Comparison of ENCODE assay signal across 8 cellular contexts in genomic region chr15:45036812-45037781, GRCh38. TPM values are rescaled to one million over a fixed set of nuclear protein-coding genes. Genes with fewer than 3 reads are reported as not detected.
DNase-seq lines count a peak whose midpoint lies in the region; ATAC-seq, FAIRE-seq and TF ChIP-seq lines count a peak whose summit lies in the region.
"Not testable (repeated sequence)": the region's sequence is repeated elsewhere in the genome, so short reads cannot be mapped to it uniquely, and the experiment has no call there.

No MANE protein-coding gene starts in this region.

- H3K79me1 ChIP-seq in H1 (ENCODE audit: low read depth, low read length); mesendoderm (ENCODE audit: low read length): not testable (repeated sequence)

- H3K4me1 ChIP-seq in Caco-2; H1 (replicated peaks in 1 of 4; ENCODE audit: control insufficient read depth in 3 of 4, insufficient read depth in 4 of 4, low read length in 3 of 4); mesendoderm (ENCODE audit: control insufficient read depth, low read depth, low read length): not testable (repeated sequence)

- ATAC-seq in GM21576 (IDR thresholded peaks at IDR 0.05; ENCODE audit: unreplicated experiment), result peak; percentile 82

- TF ChIP-seq POLR2A in H1 (IDR thresholded peaks at IDR 0.05; ENCODE audit: control extremely low read depth in 1 of 2, low read depth in 2 of 2, low read length in 2 of 2), result not testable (repeated sequence)

- H2BK15ac ChIP-seq in H1 (ENCODE audit: low read length); mesendoderm (replicated peaks; ENCODE audit: low read depth): not testable (repeated sequence)

- H3K36me3 ChIP-seq in Caco-2 (ENCODE audit: control insufficient read depth, insufficient read depth, low read length); H1 (ENCODE audit: control insufficient read depth in 2 of 4, insufficient read depth in 4 of 4, low read length in 3 of 4); mesendoderm (ENCODE audit: control insufficient read depth, insufficient read depth, low read length): not testable (repeated sequence)

- peaks cover 12% of the 10 kb centered on the region for H3K4me1 Mint-ChIP-seq in Caco-2 (ENCODE audit: low read depth, unreplicated experiment)

- TF ChIP-seq EP300 in H1 (IDR thresholded peaks at IDR 0.05; ENCODE audit: borderline replicate concordance in 1 of 2, low read depth in 2 of 2, low read length in 2 of 2), result not testable (repeated sequence)

- not testable (repeated sequence) for H3K27me3 Mint-ChIP-seq in Caco-2 (ENCODE audit: insufficient read depth, unreplicated experiment)

- not testable (repeated sequence) for H3K4me3 ChIP-seq in Caco-2 (ENCODE audit: low read depth, low read length); H1 (ENCODE audit: extremely low read depth in 1 of 4, insufficient read depth in 2 of 4, low read depth in 3 of 4, low read length in 4 of 4); mesendoderm (ENCODE audit: low read length)

- CTCF ChIA-PET in Caco-2 (lab: Charles Lee), result interaction anchor here (0.6 to 2.7 kb wide), 9 partner anchors 12 to 299 kb away, joined by 3 to 23 read pairs (median 3); partner anchors contain the start of gene SORD
- CTCF ChIA-PET in H1 (lab: Charles Lee; ENCODE audit: partially characterized antibody), result interaction anchor here (0.5 to 5.4 kb wide), 26 partner anchors 8 to 342 kb away, joined by 3 to 36 read pairs (median 4); partner anchors contain the start of gene SORD

- peak overlapping the region; percentile 31 for H3K4me3 Mint-ChIP-seq in Caco-2 (ENCODE audit: unreplicated experiment)

- H3K18ac ChIP-seq in H1 (ENCODE audit: extremely low read depth, low read length); mesendoderm (ENCODE audit: low read length): not testable (repeated sequence)

- intact Hi-C loops in Caco-2 (cut with micrococcal nuclease; ENCODE audit: unreplicated experiment), result loop anchor here (2.0 kb wide), 1 partner anchor 68 kb away; no protein-coding TSS in a partner anchor

- H4K8ac ChIP-seq in H1 (ENCODE audit: extremely low read depth, insufficient read depth, low read length); mesendoderm (ENCODE audit: low read depth, low read length): not testable (repeated sequence)

- not testable (repeated sequence) for H2AFZ ChIP-seq in H1 (ENCODE audit: low read length)

- TF ChIP-seq CTCF in Caco-2 (IDR thresholded peaks at IDR 0.05; ENCODE audit: insufficient read depth in 1 of 2, low read depth in 1 of 2, low read length in 1 of 2, severe bottlenecking in 1 of 2, unreplicated experiment in 1 of 2) (peak; percentile 88), H1 (IDR thresholded peaks at IDR 0.05; ENCODE audit: control extremely low read depth in 1 of 3, insufficient read depth in 1 of 3, low read depth in 1 of 3, low read length in 3 of 3) (peak; percentile 85 to 95 (median 89))

- peaks cover 17% of the 10 kb centered on the region for H3K36me3 Mint-ChIP-seq in Caco-2 (ENCODE audit: insufficient read depth, unreplicated experiment)

- not testable (repeated sequence) for H4K20me1 ChIP-seq in H1 (replicated peaks in 1 of 2; ENCODE audit: control insufficient read depth in 1 of 2, insufficient read depth in 2 of 2, low read length in 2 of 2)

- not testable (repeated sequence) for H4K5ac ChIP-seq in H1 (ENCODE audit: insufficient read length, low read depth, low read length); mesendoderm (ENCODE audit: low read length)

- H3K9me3 Mint-ChIP-seq in Caco-2 (ENCODE audit: unreplicated experiment), result not testable (repeated sequence)

- H2AK5ac ChIP-seq in H1 (ENCODE audit: low read depth, low read length); mesendoderm (ENCODE audit: low read length): not testable (repeated sequence)

- not testable (repeated sequence) for H2BK20ac ChIP-seq in H1 (ENCODE audit: low read length)

- TF ChIP-seq RAD21 in H1 (IDR thresholded peaks at IDR 0.05 in 1 of 2, conservative IDR thresholded peaks at IDR 0.05 in 1 of 2; ENCODE audit: low read depth in 2 of 2, low read length in 2 of 2), result peak; percentile 88 to 91

- H3K4me2 ChIP-seq in H1 (ENCODE audit: insufficient read depth in 1 of 2, low read depth in 2 of 2, low read length in 2 of 2); mesendoderm (ENCODE audit: low read length): not testable (repeated sequence)

- H3K27ac Mint-ChIP-seq in Caco-2 (ENCODE audit: unreplicated experiment), result not testable (repeated sequence)

- POLR2A ChIA-PET in Caco-2 (lab: Charles Lee) (interaction anchor here (0.6 to 0.7 kb wide), 2 partner anchors 11 to 21 kb away, joined by 5 read pairs; no protein-coding TSS in a partner anchor), H1 (lab: Charles Lee; ENCODE audit: partially characterized antibody) (interaction anchor here (0.8 to 1.0 kb wide), 2 partner anchors 14 to 70 kb away, joined by 3 read pairs; partner anchors contain the start of gene SORD)

- not testable (repeated sequence) for H3K79me2 ChIP-seq in H1 (ENCODE audit: control insufficient read depth in 1 of 2, insufficient read depth in 2 of 2, low read length in 2 of 2); mesendoderm (ENCODE audit: control insufficient read depth, insufficient read depth, low read length)

- not testable (repeated sequence) for H3K27me3 ChIP-seq in Caco-2 (replicated peaks; ENCODE audit: control insufficient read depth, insufficient read depth, low read length); H1 (replicated peaks in 1 of 4; ENCODE audit: control insufficient read depth in 3 of 4, extremely low read depth in 1 of 4, insufficient read depth in 3 of 4, low read length in 3 of 4); mesendoderm (ENCODE audit: insufficient read depth, low read length, poor library complexity)

- DNase-seq in Caco-2 (peak; percentile 85 to 90), Kasumi-1 (lab: John Stamatoyannopoulos, UW) (peak; percentile 33 to 38), OCI-M1 (lab: John Stamatoyannopoulos, UW) (peak; percentile 79), H1 (ENCODE audit: low read depth in 1 of 2, low spot score in 2 of 2) (peak in 1 of 2 experiments; percentile 79), mesendoderm (peak; percentile 65)
- DNase-seq in activated CD8-positive, alpha-beta memory T cell treated with anti-CD3 and anti-CD28 coated beads, Interleukin-2, amount 50 U/mL, for 24 hours (ENCODE audit: extremely low read depth), result peak; percentile 35
- peak; percentile 11 for DNase-seq in stimulated activated CD8-positive, alpha-beta memory T cell treated with anti-CD3 and anti-CD28 coated beads, Interleukin-12 subunit alpha, Interleukin-12 subunit beta, amount 100 ng/mL, for 24 hours (ENCODE audit: extremely low read depth)

- not testable (repeated sequence) for FAIRE-seq in H1 (lab: Jason Lieb, UNC)

- not testable (repeated sequence) for H2BK120ac ChIP-seq in H1 (replicated peaks; ENCODE audit: low read depth, low read length); mesendoderm (ENCODE audit: low read depth, low read length)

- not testable (repeated sequence) for BruUV-seq in Caco-2 (replicated peaks; lab: Mats Ljungman, UMichigan)

- H3K14ac ChIP-seq in H1 (ENCODE audit: insufficient read length), result not testable (repeated sequence)

- not testable (repeated sequence) for H3K9me3 ChIP-seq in Caco-2; H1 (ENCODE audit: insufficient read depth in 2 of 2, low read depth in 1 of 2, low read length in 1 of 2)

- not testable (repeated sequence) for H4K91ac ChIP-seq in H1 (replicated peaks; ENCODE audit: insufficient read length, low read length)

- H2BK5ac ChIP-seq in H1 (ENCODE audit: low read depth, low read length); mesendoderm (ENCODE audit: low read length): not testable (repeated sequence)

- not testable (repeated sequence) for H3K56ac ChIP-seq in H1 (replicated peaks; ENCODE audit: insufficient read length, low read depth, low read length); mesendoderm (ENCODE audit: low read length)

- not testable (repeated sequence) for H3K4ac ChIP-seq in H1 (replicated peaks; ENCODE audit: insufficient read length, low read depth, low read length); mesendoderm (ENCODE audit: low read depth, low read length)

- not testable (repeated sequence) for H3K23ac ChIP-seq in H1 (ENCODE audit: insufficient read length); mesendoderm (ENCODE audit: low read length)

- H3K27ac ChIP-seq in H1 (ENCODE audit: low read depth, low read length); mesendoderm (ENCODE audit: low read depth, low read length): not testable (repeated sequence)

- H3K9ac ChIP-seq in H1 (replicated peaks in 1 of 4; ENCODE audit: extremely low read depth in 1 of 4, low read depth in 3 of 4, low read length in 3 of 4); mesendoderm (ENCODE audit: low read length): not testable (repeated sequence)

- H2BK12ac ChIP-seq in H1 (ENCODE audit: low read depth, low read length), result not testable (repeated sequence)

- 63% methylated on average over 6 of the region's 6 CpGs; no CpG with 5 or more reads in 1 of the 2 experiments for WGBS in H1 (ENCODE audit: extremely low coverage in 1 of 2, insufficient coverage in 1 of 2, insufficient read length in 1 of 2, insufficient replicate concordance in 2 of 2, low coverage in 1 of 2, low lambda C conversion rate in 2 of 2, missing lambda C conversion rate in 1 of 2), 2 experiments
- no CpG with 5 or more reads among the region's 6 CpGs for WGBS in mesendoderm (ENCODE audit: extremely low coverage, insufficient coverage, low lambda C conversion rate)

- not testable (repeated sequence) for H3K23me2 ChIP-seq in H1 (ENCODE audit: low read depth, low read length)

RNA-seq across cellular contexts. Expression of gene SORD, which starts 14.1 kb away (rescaled TPM):
- 79.7 and 85.8 TPM in 2 replicates for total RNA-seq in Caco-2 (2022)
- 75.8 TPM in 2 replicates for total RNA-seq in H1 (2021; fragmentation: NEBNext Ultra II Directional; extraction: Animal tissue kit (Norgen Biotek cat#: 25700))
- 52.6 and 70.5 TPM in 2 replicates for polyA plus RNA-seq in H1 (2011; rRNA removed)
- polyA plus RNA-seq in H1 (2011; cell fraction: cytosol; rRNA removed), result 88.8 TPM
- polyA plus RNA-seq in H1 (2011; cell fraction: nucleus; rRNA removed), result 81.7 TPM
- polyA plus RNA-seq in H1 (2012, experiment 1 of 2), result 56.1 to 73.9 TPM (median 63.0 TPM) in 4 replicates
- polyA plus RNA-seq in H1 (2012, experiment 2 of 2), result 32.2 TPM
- 31.9 TPM for polyA plus RNA-seq in H1 (2013, experiment 1 of 2)
- polyA plus RNA-seq in H1 (2013, experiment 2 of 2), result 31.9 TPM
- polyA minus RNA-seq in H1 (2011; rRNA and poly(A)+ RNA removed), result 84.7 and 108 TPM in 2 replicates
- polyA minus RNA-seq in H1 (2011; cell fraction: cytosol; rRNA and poly(A)+ RNA removed), result 42.7 TPM
- polyA minus RNA-seq in H1 (2011; cell fraction: nucleus; rRNA and poly(A)+ RNA removed), result 28.6 TPM
- 35.9 TPM for polyA plus RNA-seq in mesendoderm (2013, experiment 1 of 2)
- 36.4 TPM for polyA plus RNA-seq in mesendoderm (2013, experiment 2 of 2)
